In genomic region chr9:22622823-22623222, GRCh38 we compare ENCODE assay signal across 17 cellular contexts.
"Had no signal": no experiment of that assay in that cellular context is flagged by ENCODE, and none has a peak within 500 bp of the region (broad histone marks: within the 10 kb centered on the region; RNA-seq: fewer than 3 reads in every experiment).

No MANE protein-coding gene starts in this region.

- H3K27ac ChIP-seq: adrenal gland, epithelial cell of prostate, tibial nerve had no signal

- H3K27me3 ChIP-seq: adrenal gland, tibial nerve had no signal

- H3K9me3 ChIP-seq: SK-N-SH, tibial nerve had no signal

- H3K9me3 Mint-ChIP-seq: activated CD4-positive, alpha-beta T cell treated with anti-CD3 and anti-CD28 coated beads, Interleukin-2, amount 10 ng/mL, durations not matched to agents 24 days and 14 days; brain had no signal

- H3K9ac ChIP-seq: SK-N-SH had no signal

- H3K4me3 ChIP-seq: adrenal gland, tibial nerve had no signal

- H3K4me3 Mint-ChIP-seq: activated CD4-positive, alpha-beta T cell treated with anti-CD3 and anti-CD28 coated beads, Interleukin-2, amount 10 ng/mL, durations not matched to agents 24 days and 14 days; activated naive CD4-positive, alpha-beta T cell treated with anti-CD3 and anti-CD28 coated beads for 36 hours; activated T-helper 17 cell treated with anti-CD3 and anti-CD28 coated beads, Interleukin-2, amount 50 U/mL, for 72 hours; brain; central memory CD8-positive, alpha-beta T cell; natural killer cell; stimulated activated memory B cell treated with anti-CD40 and anti-IgM and Interleukin-4, amounts not matched to agents 10 μg/mL and 1 μg/mL and 100 μg/mL, for 72 hours had no signal

- ATAC-seq: activated T-helper 17 cell treated with anti-CD3 and anti-CD28 coated beads, Interleukin-2, amount 50 U/mL, for 72 hours; natural killer cell; stimulated activated memory B cell treated with anti-CD40 and anti-IgM and Interleukin-4, amounts not matched to agents 10 μg/mL and 1 μg/mL and 100 μg/mL, for 72 hours had no signal

- H3K4me1 ChIP-seq: adrenal gland, tibial nerve had no signal

- H3K4me1 Mint-ChIP-seq: activated CD4-positive, alpha-beta T cell treated with anti-CD3 and anti-CD28 coated beads, Interleukin-2, amount 10 ng/mL, durations not matched to agents 24 days and 14 days; activated T-helper 17 cell treated with anti-CD3 and anti-CD28 coated beads, Interleukin-2, amount 50 U/mL, for 72 hours; central memory CD8-positive, alpha-beta T cell; natural killer cell; stimulated activated memory B cell treated with anti-CD40 and anti-IgM and Interleukin-4, amounts not matched to agents 10 μg/mL and 1 μg/mL and 100 μg/mL, for 72 hours had no signal

- H3K36me3 Mint-ChIP-seq: brain; stimulated activated memory B cell treated with anti-CD40 and anti-IgM and Interleukin-4, amounts not matched to agents 10 μg/mL and 1 μg/mL and 100 μg/mL, for 72 hours had no signal

- H3K27ac Mint-ChIP-seq: activated CD4-positive, alpha-beta T cell treated with anti-CD3 and anti-CD28 coated beads, Interleukin-2, amount 10 ng/mL, durations not matched to agents 24 days and 14 days; activated naive CD4-positive, alpha-beta T cell treated with anti-CD3 and anti-CD28 coated beads for 36 hours; activated T-helper 17 cell treated with anti-CD3 and anti-CD28 coated beads, Interleukin-2, amount 50 U/mL, for 72 hours; natural killer cell; stimulated activated memory B cell treated with anti-CD40 and anti-IgM and Interleukin-4, amounts not matched to agents 10 μg/mL and 1 μg/mL and 100 μg/mL, for 72 hours had no signal

- H3K36me3 ChIP-seq: adrenal gland, tibial nerve had no signal

- H3K4me2 ChIP-seq: SK-N-SH had no signal

- DNase-seq: activated CD4-positive, alpha-beta T cell treated with anti-CD3 and anti-CD28 coated beads, Interleukin-2, amount 10 ng/mL, durations not matched to agents 24 days and 14 days; activated naive CD4-positive, alpha-beta T cell treated with anti-CD3 and anti-CD28 coated beads for 36 hours; activated T-cell treated with anti-CD3 and anti-CD28 coated beads for 4 hours; adrenal gland; effector memory CD4-positive, alpha-beta T cell; foreskin fibroblast; head of caudate nucleus; left cardiac atrium; natural killer cell; SK-N-SH; T-helper 1 cell had no signal

- H3K27me3 Mint-ChIP-seq: activated CD4-positive, alpha-beta T cell treated with anti-CD3 and anti-CD28 coated beads, Interleukin-2, amount 10 ng/mL, durations not matched to agents 24 days and 14 days; activated T-helper 17 cell treated with anti-CD3 and anti-CD28 coated beads, Interleukin-2, amount 50 U/mL, for 72 hours; central memory CD8-positive, alpha-beta T cell; stimulated activated memory B cell treated with anti-CD40 and anti-IgM and Interleukin-4, amounts not matched to agents 10 μg/mL and 1 μg/mL and 100 μg/mL, for 72 hours had no signal
